ENCODE assay signal across 9 cellular contexts in the genomic region with DNA sequence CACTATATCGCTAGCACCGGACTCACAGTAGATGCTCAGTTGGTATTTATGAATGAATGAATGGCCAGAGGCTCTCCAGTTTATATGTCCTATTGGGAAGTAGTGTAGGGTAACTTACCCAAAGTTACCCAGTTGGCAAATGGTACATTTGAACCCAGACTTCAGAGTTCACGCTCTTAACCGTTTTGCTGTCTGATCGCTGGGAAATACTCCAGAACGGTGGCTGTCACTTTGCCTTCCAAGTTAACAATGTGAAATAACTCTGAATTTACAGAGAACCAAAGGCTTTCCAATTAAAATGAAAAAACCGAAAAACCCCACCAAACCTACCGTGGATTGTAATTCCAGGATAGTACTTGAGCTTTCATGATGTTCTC. TPM values are rescaled to one million over a fixed set of nuclear protein-coding genes. Genes with fewer than 3 reads are reported as not detected.
DNase-seq lines count a peak whose midpoint lies in the region; ATAC-seq and TF ChIP-seq lines count a peak whose summit lies in the region.
"Had no signal": no experiment of that assay in that cellular context is flagged by ENCODE, and none has a peak within 500 bp of the region (broad histone marks: within the 10 kb centered on the region; RNA-seq: fewer than 3 reads in every experiment).

No MANE protein-coding gene starts in this region.

- TF ChIP-seq CTCF in activated B cell treated with CpG ODN at 0.5 μM for 24 hours (IDR thresholded peaks at IDR 0.05): no peak
- no peak for TF ChIP-seq CTCF in suprapubic skin (IDR thresholded peaks at IDR 0.05)

- H3K4me3 Mint-ChIP-seq in activated naive CD4-positive, alpha-beta T cell treated with anti-CD3 and anti-CD28 coated beads, Interleukin-2, amount 50 U/mL, for 24 hours: peak overlapping the region; percentile 92
- peak overlapping the region; percentile 91 for H3K4me3 Mint-ChIP-seq in activated B cell treated with CpG ODN at 0.5 μM for 24 hours

- H3K27ac Mint-ChIP-seq in activated naive CD4-positive, alpha-beta T cell treated with anti-CD3 and anti-CD28 coated beads, Interleukin-2, amount 50 U/mL, for 24 hours: peak overlapping the region; percentile 88
- peak overlapping the region; percentile 85 for H3K27ac Mint-ChIP-seq in activated B cell treated with CpG ODN at 0.5 μM for 24 hours

- no peak for TF ChIP-seq EP300 in suprapubic skin (IDR thresholded peaks at IDR 0.05)

- H3K36me3 ChIP-seq in iPS-20b (ENCODE audit: insufficient read depth, low read depth, low read length) (peaks cover 18% of the 10 kb centered on the region), suprapubic skin (no peaks in the 10 kb centered on the region)

- H3K36me3 Mint-ChIP-seq in activated naive CD4-positive, alpha-beta T cell treated with anti-CD3 and anti-CD28 coated beads, Interleukin-2, amount 50 U/mL, for 24 hours: peaks cover 23% of the 10 kb centered on the region
- peaks cover 32% of the 10 kb centered on the region for H3K36me3 Mint-ChIP-seq in activated B cell treated with CpG ODN at 0.5 μM for 24 hours (ENCODE audit: low read depth)

- DNase-seq in activated naive CD4-positive, alpha-beta T cell treated with Interleukin-2 at 50 U/mL for 16 hours: no peak
- DNase-seq in activated B cell treated with CpG ODN at 0.5 μM for 24 hours: no peak
- DNase-seq in suprapubic skin (ENCODE audit: low spot score in 2 of 2): no peak
- no peak for DNase-seq in D341Med (ENCODE audit: low spot score)
- no peak for DNase-seq in C1 segment of cervical spinal cord (lab: John Stamatoyannopoulos, UW)

- no peaks in the 10 kb centered on the region for H3K9me3 Mint-ChIP-seq in activated naive CD4-positive, alpha-beta T cell treated with anti-CD3 and anti-CD28 coated beads, Interleukin-2, amount 50 U/mL, for 24 hours
- H3K9me3 Mint-ChIP-seq in activated B cell treated with CpG ODN at 0.5 μM for 24 hours: no peaks in the 10 kb centered on the region

- intact Hi-C loops in activated B cell treated with CpG ODN at 0.5 μM for 24 hours (cut with micrococcal nuclease): no loop called here

- H3K4me1 ChIP-seq in iPS-20b (ENCODE audit: insufficient read depth, low read length) (peaks cover 3% of the 10 kb centered on the region; the same call in 1 of the 2 replicates), suprapubic skin (peaks cover 24% of the 10 kb centered on the region)

- WGBS in suprapubic skin: 96% methylated on average over 8 of the region's 8 CpGs

- peak overlapping the region; percentile 84; the same call in 1 of the 2 replicates for H3K4me3 ChIP-seq in iPS-20b (ENCODE audit: low read length)
- H3K4me3 ChIP-seq in suprapubic skin: peak overlapping the region; percentile 69

- no peak for ATAC-seq in activated B cell treated with CpG ODN at 0.5 μM for 24 hours (ENCODE audit: low read depth)
- ATAC-seq in HG03097 (IDR thresholded peaks at IDR 0.05; ENCODE audit: low FRiP score, unreplicated experiment): no peak

- TF ChIP-seq POLR2A in suprapubic skin (IDR thresholded peaks at IDR 0.05): no peak

- 0 out of 2 replicates have a peak overlapping the region, but pooled peaks have one; percentile 81 for H3K9ac ChIP-seq in iPS-20b (ENCODE audit: low read depth, low read length)

- H3K27ac ChIP-seq in iPS-20b (ENCODE audit: low read length): no peak overlapping the region
- H3K27ac ChIP-seq in suprapubic skin: no peak overlapping the region
- H3K27ac ChIP-seq: epithelial cell of prostate had no signal

- H3K27me3 Mint-ChIP-seq in activated naive CD4-positive, alpha-beta T cell treated with anti-CD3 and anti-CD28 coated beads, Interleukin-2, amount 50 U/mL, for 24 hours: no peaks in the 10 kb centered on the region
- no peaks in the 10 kb centered on the region for H3K27me3 Mint-ChIP-seq in activated B cell treated with CpG ODN at 0.5 μM for 24 hours

- H3K9me3 ChIP-seq in iPS-20b (ENCODE audit: insufficient read depth, low read depth, low read length) (no peaks in the 10 kb centered on the region), suprapubic skin (no peaks in the 10 kb centered on the region)

- peaks cover 62% of the 10 kb centered on the region for H3K4me1 Mint-ChIP-seq in activated naive CD4-positive, alpha-beta T cell treated with anti-CD3 and anti-CD28 coated beads, Interleukin-2, amount 50 U/mL, for 24 hours
- peaks cover 49% of the 10 kb centered on the region for H3K4me1 Mint-ChIP-seq in activated B cell treated with CpG ODN at 0.5 μM for 24 hours

- CTCF ChIA-PET in activated B cell treated with CpG ODN at 0.5 μM for 24 hours (lab: Charles Lee): no interaction called here

- H3K27me3 ChIP-seq in iPS-20b (ENCODE audit: insufficient read depth, low read length): no peaks in the 10 kb centered on the region
- H3K27me3 ChIP-seq in suprapubic skin: no peaks in the 10 kb centered on the region

- POLR2A ChIA-PET in activated B cell treated with CpG ODN at 0.5 μM for 24 hours (lab: Charles Lee): interaction anchor here (1.1 kb wide), 1 partner anchor 276 kb away, joined by 6 read pairs; no protein-coding TSS in a partner anchor

RNA-seq across cellular contexts. Expression of gene VAPB, which starts 1.6 kb away (rescaled TPM):
- total RNA-seq in activated B cell treated with CpG ODN at 0.5 μM for 24 hours (20.6 and 26.2 TPM in 2 replicates), suprapubic skin (10 to 100 TPM; 10.9 to 20.4 (median 17.9) TPM)
